Comparison of ENCODE assay signal across 9 cellular contexts in the genomic region with DNA sequence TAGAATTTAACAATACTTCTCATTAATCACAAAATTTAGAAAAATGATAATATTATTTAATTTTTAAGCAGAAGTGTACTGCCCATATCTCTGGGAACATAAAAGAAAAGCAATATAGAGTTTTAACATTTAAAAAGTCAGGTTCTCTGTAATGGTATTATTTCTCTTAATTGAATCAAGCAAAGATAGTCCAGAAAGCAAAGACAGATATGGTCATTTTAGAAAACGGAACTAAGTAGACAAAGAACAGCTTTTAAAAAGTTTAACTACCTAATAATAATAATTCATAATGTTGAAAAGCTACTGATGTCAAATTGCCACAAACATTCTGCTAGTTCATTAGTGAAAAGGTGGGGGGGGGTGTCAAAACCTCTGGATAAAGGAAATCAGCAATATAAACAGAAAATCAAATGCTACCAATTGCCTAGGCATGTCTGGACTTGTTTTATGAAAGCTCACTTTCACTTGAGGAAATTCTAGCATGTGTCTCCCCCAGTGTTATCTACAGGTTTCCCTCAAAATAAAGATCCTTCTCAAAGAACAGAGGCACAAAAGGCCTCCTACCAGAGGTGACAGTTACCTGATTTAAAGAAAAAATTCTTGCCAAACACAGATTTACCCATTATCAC. TPM values are rescaled to one million over a fixed set of nuclear protein-coding genes. Genes with fewer than 3 reads are reported as not detected.
DNase-seq lines count a peak whose midpoint lies in the region; ATAC-seq and TF ChIP-seq lines count a peak whose summit lies in the region.
"Had no signal": no experiment of that assay in that cellular context is flagged by ENCODE, and none has a peak within 500 bp of the region (broad histone marks: within the 10 kb centered on the region; RNA-seq: fewer than 3 reads in every experiment).

No MANE protein-coding gene starts in this region.

- H3K27ac ChIP-seq in OCI-LY3 (ENCODE audit: low read length) (peak overlapping the region; percentile 85), endodermal cell (ENCODE audit: low read depth, low read length) (no peak overlapping the region)

- no peaks in the 10 kb centered on the region for H3K27me3 ChIP-seq in OCI-LY3 (ENCODE audit: low read depth, low read length)
- H3K27me3 ChIP-seq in endodermal cell (ENCODE audit: control insufficient read depth, insufficient read depth, low read length, poor library complexity, severe bottlenecking): no peaks in the 10 kb centered on the region
- H3K27me3 ChIP-seq in skeletal muscle satellite cell (ENCODE audit: control insufficient read depth, insufficient read depth, low read length): no peaks in the 10 kb centered on the region

- POLR2A ChIA-PET in activated CD4-positive, alpha-beta T cell treated with anti-CD3 and anti-CD28 coated beads for 36 hours (lab: Charles Lee): interaction anchor here (0.7 kb wide), 1 partner anchor 23 kb away, joined by 3 read pairs; no protein-coding TSS in a partner anchor

- peak overlapping the region; percentile 55 for H3K4me3 Mint-ChIP-seq in activated CD4-positive, alpha-beta T cell treated with anti-CD3 and anti-CD28 coated beads for 36 hours
- H3K4me3 Mint-ChIP-seq in endodermal cell: no peak overlapping the region

- TF ChIP-seq CTCF in OCI-LY3 (IDR thresholded peaks at IDR 0.05; ENCODE audit: low read depth, low read length) (no peak), endodermal cell (conservative IDR thresholded peaks at IDR 0.05) (no peak)

- peak overlapping the region; percentile 91 for H3K9ac ChIP-seq in OCI-LY3 (ENCODE audit: low read length)
- H3K9ac ChIP-seq in endodermal cell (ENCODE audit: extremely low read depth, low read length, poor library complexity, severe bottlenecking): peak overlapping the region; percentile 39
- peak overlapping the region; percentile 90 for H3K9ac ChIP-seq in skeletal muscle satellite cell (ENCODE audit: low read depth, low read length)

- H3K9me3 ChIP-seq in OCI-LY3 (ENCODE audit: insufficient read depth, low read length) (no peaks in the 10 kb centered on the region), endodermal cell (ENCODE audit: control insufficient read depth, low read length) (no peaks in the 10 kb centered on the region), skeletal muscle satellite cell (replicated peaks; ENCODE audit: low read length) (no peaks in the 10 kb centered on the region)

- peaks cover 21% of the 10 kb centered on the region for H3K36me3 Mint-ChIP-seq in activated CD4-positive, alpha-beta T cell treated with anti-CD3 and anti-CD28 coated beads for 36 hours (ENCODE audit: low read depth)
- peaks cover 8% of the 10 kb centered on the region for H3K36me3 Mint-ChIP-seq in endodermal cell (ENCODE audit: low read depth)

- DNase-seq in activated CD4-positive, alpha-beta T cell treated with anti-CD3 and anti-CD28 coated beads for 36 hours: no peak
- DNase-seq in activated CD4-positive, alpha-beta T cell treated with anti-CD3 and anti-CD28 coated beads, Interleukin-2, amount 50 U/mL, for 1 hour: no peak
- no peak for DNase-seq in endodermal cell
- DNase-seq in NCI-H82 treated with DMSO at 0.1 percent for 48 hours (lab: John Stamatoyannopoulos, UW; ENCODE audit: unreplicated experiment): no peak
- no peak for DNase-seq in NCI-H1092 (lab: John Stamatoyannopoulos, UW)
- DNase-seq in NCI-H1092 treated with DMSO at 0.1 percent for 48 hours (lab: John Stamatoyannopoulos, UW): no peak
- DNase-seq: retina had no signal

- H3K36me3 ChIP-seq in OCI-LY3 (replicated peaks; ENCODE audit: low read depth, low read length) (peaks cover 28% of the 10 kb centered on the region), endodermal cell (ENCODE audit: control insufficient read depth, insufficient read depth, low read length) (peaks cover 14% of the 10 kb centered on the region), skeletal muscle satellite cell (ENCODE audit: insufficient read depth, low read length) (peaks cover 30% of the 10 kb centered on the region)

- no peaks in the 10 kb centered on the region for H3K9me3 Mint-ChIP-seq in activated CD4-positive, alpha-beta T cell treated with anti-CD3 and anti-CD28 coated beads for 36 hours (ENCODE audit: low read depth)
- H3K9me3 Mint-ChIP-seq in endodermal cell: no peaks in the 10 kb centered on the region

- H3K27ac Mint-ChIP-seq in activated CD4-positive, alpha-beta T cell treated with anti-CD3 and anti-CD28 coated beads for 36 hours: no peak overlapping the region
- H3K27ac Mint-ChIP-seq in endodermal cell: no peak overlapping the region

- no peak for ATAC-seq in activated CD4-positive, alpha-beta T cell treated with anti-CD3 and anti-CD28 coated beads for 36 hours

- CTCF ChIA-PET in activated CD4-positive, alpha-beta T cell treated with anti-CD3 and anti-CD28 coated beads for 36 hours (lab: Charles Lee): interaction anchor here (0.9 to 2.3 kb wide), 8 partner anchors 9 to 246 kb away, joined by 3 to 10 read pairs (median 4); partner anchors contain the start of gene PIK3CA

- H3K4me1 Mint-ChIP-seq in activated CD4-positive, alpha-beta T cell treated with anti-CD3 and anti-CD28 coated beads for 36 hours: peaks cover 43% of the 10 kb centered on the region
- H3K4me1 Mint-ChIP-seq in endodermal cell: peaks cover 3% of the 10 kb centered on the region

- H3K79me2 ChIP-seq in OCI-LY3 (ENCODE audit: low read length): peaks cover 74% of the 10 kb centered on the region

- intact Hi-C loops in activated CD4-positive, alpha-beta T cell treated with anti-CD3 and anti-CD28 coated beads for 36 hours (cut with DNase I, micrococcal nuclease): loop anchor here (2.0 kb wide), 2 partner anchors 253 to 493 kb away; partner anchors contain the start of genes ACTL6A (in 1 of the 2) and ZNF639 (in 1 of the 2)

- H3K4me3 ChIP-seq in OCI-LY3 (ENCODE audit: low read length): peak overlapping the region; percentile 93
- H3K4me3 ChIP-seq in endodermal cell (ENCODE audit: low read length): peak overlapping the region; percentile 91
- H3K4me3 ChIP-seq in skeletal muscle satellite cell (ENCODE audit: low read length): peak overlapping the region; percentile 91

- WGBS in endodermal cell (ENCODE audit: insufficient coverage in 1 of 2, insufficient read length in 1 of 2), 2 experiments: no CpG with 5 or more reads among the region's 1 CpG

- no peak overlapping the region for H2AFZ ChIP-seq in OCI-LY3 (ENCODE audit: low read depth, low read length)

- H3K4me1 ChIP-seq in OCI-LY3 (ENCODE audit: low read length): peaks cover 70% of the 10 kb centered on the region
- H3K4me1 ChIP-seq in endodermal cell (ENCODE audit: control insufficient read depth, insufficient read depth, low read length): no peaks in the 10 kb centered on the region
- H3K4me1 ChIP-seq in skeletal muscle satellite cell (ENCODE audit: control insufficient read depth, insufficient read depth, low read length): peaks cover 23% of the 10 kb centered on the region

- no peaks in the 10 kb centered on the region for H4K20me1 ChIP-seq in OCI-LY3 (ENCODE audit: insufficient read depth, low read length)

- H3K4me2 ChIP-seq in OCI-LY3 (ENCODE audit: low read length) (peak overlapping the region; percentile 81), skeletal muscle satellite cell (ENCODE audit: low read length) (peak overlapping the region; percentile 96)

- no peaks in the 10 kb centered on the region for H3K27me3 Mint-ChIP-seq in activated CD4-positive, alpha-beta T cell treated with anti-CD3 and anti-CD28 coated beads for 36 hours
- no peaks in the 10 kb centered on the region for H3K27me3 Mint-ChIP-seq in endodermal cell (ENCODE audit: insufficient read depth)

RNA-seq across cellular contexts. Expression of gene ZMAT3, which starts 1.7 kb away (rescaled TPM):
- total RNA-seq in activated CD4-positive, alpha-beta T cell treated with anti-CD3 and anti-CD28 coated beads for 36 hours: 1 to 10 TPM; 9.5 to 9.9 TPM
- 1 to 10 TPM; 5.8 to 6.7 TPM for total RNA-seq in endodermal cell
- 18.1 TPM for polyA plus RNA-seq in endodermal cell (2013, experiment 1 of 2)
- polyA plus RNA-seq in endodermal cell (2013, experiment 2 of 2): 17.1 TPM
- 13.8 and 20.5 TPM in 2 replicates for total RNA-seq in skeletal muscle satellite cell (2012; rRNA removed)

Comparison
In these comparisons a context has a peak if more than half of its experiments do, and no peak if none do; other contexts are left out.
1. H3K9ac ChIP-seq: peak in every context shown above with its lines; median percentile 91 in OCI-LY3; 90 in skeletal muscle satellite cell; 39 in endodermal cell.